ENCODE assay signal across 9 cellular contexts in genomic region chr10:104325436-104326430, GRCh38. TPM values are rescaled to one million over a fixed set of nuclear protein-coding genes. Genes with fewer than 3 reads are reported as not detected.
DNase-seq lines count a peak whose midpoint lies in the region; ATAC-seq and TF ChIP-seq lines count a peak whose summit lies in the region.
"Had no signal": no experiment of that assay in that cellular context is flagged by ENCODE, and none has a peak within 500 bp of the region (broad histone marks: within the 10 kb centered on the region; RNA-seq: fewer than 3 reads in every experiment).

No MANE protein-coding gene starts in this region.

- TF ChIP-seq EP300 in gastroesophageal sphincter (IDR thresholded peaks at IDR 0.05) = no peak

- peaks cover 19% of the 10 kb centered on the region for H3K36me3 Mint-ChIP-seq in activated B cell treated with CpG ODN at 0.5 μM for 24 hours (ENCODE audit: low read depth)

- peak overlapping the region; percentile 50 to 100 (median 98) for H3K27ac ChIP-seq in gastroesophageal sphincter

- ATAC-seq in activated B cell treated with CpG ODN at 0.5 μM for 24 hours (ENCODE audit: low read depth) = no peak
- ATAC-seq in gastroesophageal sphincter = no peak
- ATAC-seq in GM19328 (IDR thresholded peaks at IDR 0.05; ENCODE audit: unreplicated experiment) = no peak
- ATAC-seq in GM19397 (IDR thresholded peaks at IDR 0.05; ENCODE audit: unreplicated experiment) = no peak

- H3K27ac Mint-ChIP-seq in activated B cell treated with CpG ODN at 0.5 μM for 24 hours = peak overlapping the region; percentile 80

- WGBS in gastroesophageal sphincter (ENCODE audit: low coverage in 1 of 2), 2 donors = 59 to 80% methylated on average over 5 to 6 of the region's 28 CpGs

- no peak overlapping the region for H3K4me3 ChIP-seq in gastroesophageal sphincter

- H3K27me3 ChIP-seq in gastroesophageal sphincter = no peaks in the 10 kb centered on the region

- H3K9me3 Mint-ChIP-seq in activated B cell treated with CpG ODN at 0.5 μM for 24 hours = no peaks in the 10 kb centered on the region

- TF ChIP-seq POLR2A in gastroesophageal sphincter (IDR thresholded peaks at IDR 0.05) = no peak

- CTCF ChIA-PET in activated B cell treated with CpG ODN at 0.5 μM for 24 hours (lab: Charles Lee) = interaction anchor here (1.7 kb wide), 1 partner anchor 19 kb away, joined by 6 read pairs; no protein-coding TSS in a partner anchor

- H3K9me3 ChIP-seq in gastroesophageal sphincter = no peaks in the 10 kb centered on the region

- no peaks in the 10 kb centered on the region for H3K27me3 Mint-ChIP-seq in activated B cell treated with CpG ODN at 0.5 μM for 24 hours

- peaks cover 99% of the 10 kb centered on the region for H3K4me1 Mint-ChIP-seq in activated B cell treated with CpG ODN at 0.5 μM for 24 hours

- POLR2A ChIA-PET in activated B cell treated with CpG ODN at 0.5 μM for 24 hours (lab: Charles Lee) = interaction anchor here (2.3 kb wide), 1 partner anchor 13 kb away, joined by 9 read pairs; the partner anchor contains the start of gene ITPRIP

- H3K4me1 ChIP-seq in gastroesophageal sphincter = peaks cover 29 to 100% (median 98%) of the 10 kb centered on the region in 3 donors

- no peaks in the 10 kb centered on the region for H3K36me3 ChIP-seq in gastroesophageal sphincter

- peak overlapping the region; percentile 44 for H3K4me3 Mint-ChIP-seq in activated B cell treated with CpG ODN at 0.5 μM for 24 hours

- TF ChIP-seq CTCF in activated B cell treated with CpG ODN at 0.5 μM for 24 hours (IDR thresholded peaks at IDR 0.05) = no peak
- no peak for TF ChIP-seq CTCF in gastroesophageal sphincter (IDR thresholded peaks at IDR 0.05)

- intact Hi-C loops in activated B cell treated with CpG ODN at 0.5 μM for 24 hours (cut with micrococcal nuclease) (no loop called here), posterior vena cava (cut with DNase I) (no loop called here)

- DNase-seq in GDM1 (lab: John Stamatoyannopoulos, UW) (peak; percentile 19), activated B cell treated with CpG ODN at 0.5 μM for 24 hours (no peak), posterior vena cava (ENCODE audit: low spot score) (peak; percentile 91), cortex of kidney (lab: John Stamatoyannopoulos, UW) (no peak)
- no peak for DNase-seq in stimulated activated CD4-positive, alpha-beta T cell treated with anti-CD3 and anti-CD28 coated beads, Interleukin-1b, Interleukin-23, amount 100 ng/mL, for 48 hours

RNA-seq across cellular contexts. Expression of gene ITPRIP, which starts 12.5 kb away (rescaled TPM):
- 21.3 and 26.1 TPM in 2 replicates for total RNA-seq in activated B cell treated with CpG ODN at 0.5 μM for 24 hours
- 10 to 100 TPM; 18.1 to 31.5 (median 22.8) TPM for total RNA-seq in gastroesophageal sphincter
- 10 to 100 TPM; 22.4 to 36.8 TPM for total RNA-seq in posterior vena cava

RNA-seq across cellular contexts. Expression of gene CFAP58, which starts 27.9 kb away (rescaled TPM):
- not detected in 2 replicates for total RNA-seq in activated B cell treated with CpG ODN at 0.5 μM for 24 hours
- total RNA-seq in gastroesophageal sphincter = 1 to 10 TPM in 3 of 4 donors, under 1 TPM in 1; 0.27 to 1.6 (median 1.3) TPM
- total RNA-seq in posterior vena cava = under 1 TPM; 0.46 to 0.86 TPM

RNA-seq across cellular contexts. Expression of gene GSTO2, which starts 56.7 kb away (rescaled TPM):
- total RNA-seq in activated B cell treated with CpG ODN at 0.5 μM for 24 hours (0.56 and 0.91 TPM in 2 replicates), gastroesophageal sphincter (1 to 10 TPM in 1 of 4 donors, under 1 TPM in 3; 0.15 to 1.3 (median 0.21) TPM), posterior vena cava (1 to 10 TPM in 1 of 2 donors, under 1 TPM in 1; 0.48 to 1.9 TPM)
- total RNA-seq: H4 had no signal

Comparison
In these comparisons a context has a peak if more than half of its experiments do, and no peak if none do; other contexts are left out.
1. DNase-seq: peak in GDM1 (single experiment) and posterior vena cava (single experiment); none in activated B cell treated with CpG ODN at 0.5 μM for 24 hours (single experiment), stimulated activated CD4-positive, alpha-beta T cell treated with anti-CD3 and anti-CD28 coated beads, Interleukin-1b, Interleukin-23, amount 100 ng/mL, for 48 hours (single experiment) and cortex of kidney (single experiment).